ENCODE assay signal across 8 cellular contexts in genomic region chr1:27418326-27418761, GRCh38. TPM values are rescaled to one million over a fixed set of nuclear protein-coding genes. Genes with fewer than 3 reads are reported as not detected.
DNase-seq lines count a peak whose midpoint lies in the region; ATAC-seq and TF ChIP-seq lines count a peak whose summit lies in the region.

No MANE protein-coding gene starts in this region.

- H3K4me3 Mint-ChIP-seq in T-helper 2 cell treated with Interferon-gamma antibody and Interleukin-4, amounts not matched to agents 5 μg/mL and 100 μg/mL, for 36 hours = peak overlapping the region; percentile 45

- H3K27ac ChIP-seq in duodenal mucosa (ENCODE audit: low read depth, low read length) (peak overlapping the region; percentile 53), mesodermal cell (ENCODE audit: low read depth, low read length, severe bottlenecking) (peak overlapping the region; percentile 93)

- peaks cover 45% of the 10 kb centered on the region for H3K4me1 Mint-ChIP-seq in T-helper 2 cell treated with Interferon-gamma antibody and Interleukin-4, amounts not matched to agents 5 μg/mL and 100 μg/mL, for 36 hours (ENCODE audit: low read depth)

- H3K4me3 ChIP-seq in GM06990 (replicated peaks; ENCODE audit: low read depth, low read length) (no peak overlapping the region), duodenal mucosa (ENCODE audit: low read depth in 1 of 2, low read length in 2 of 2) (no peak overlapping the region), mesodermal cell (ENCODE audit: extremely low read depth, insufficient read depth, low read length, poor library complexity, severe bottlenecking) (no peak overlapping the region)

- H3K36me3 ChIP-seq in GM06990 (ENCODE audit: control insufficient read depth, insufficient read depth, low read length) (peaks cover 5% of the 10 kb centered on the region), duodenal mucosa (ENCODE audit: control insufficient read depth in 1 of 2, insufficient read depth in 2 of 2, low read length in 2 of 2) (peaks cover 30 to 59% of the 10 kb centered on the region in 2 donors), mesodermal cell (ENCODE audit: control insufficient read depth, insufficient read depth, low read length) (peaks cover 54% of the 10 kb centered on the region)

- peaks cover 10 to 21% of the 10 kb centered on the region in 2 donors for H3K4me1 ChIP-seq in duodenal mucosa (ENCODE audit: control insufficient read depth in 1 of 2, insufficient read depth in 2 of 2, low read length in 2 of 2)
- peaks cover 21% of the 10 kb centered on the region for H3K4me1 ChIP-seq in mesodermal cell (ENCODE audit: control insufficient read depth, insufficient read depth, low read length, poor library complexity, severe bottlenecking)

- peaks cover 51% of the 10 kb centered on the region for H3K36me3 Mint-ChIP-seq in T-helper 2 cell treated with Interferon-gamma antibody and Interleukin-4, amounts not matched to agents 5 μg/mL and 100 μg/mL, for 36 hours (ENCODE audit: low read depth)

- 27 to 39% methylated on average over 6 of the region's 8 CpGs for WGBS in mesodermal cell (ENCODE audit: insufficient coverage in 2 of 2), 2 experiments

- TF ChIP-seq CTCF in GM06990 (IDR thresholded peaks at IDR 0.05; ENCODE audit: insufficient read depth, low read length, poor library complexity, severe bottlenecking) = no peak

- H3K9ac ChIP-seq in duodenal mucosa (ENCODE audit: low read depth in 1 of 2, low read length in 2 of 2) = peak overlapping the region in 1 of 2 donors; percentile 25

- ATAC-seq in HG02763 (IDR thresholded peaks at IDR 0.05; ENCODE audit: unreplicated experiment) (peak; percentile 75), HG03354 (IDR thresholded peaks at IDR 0.05; ENCODE audit: poor library complexity, severe bottlenecking, unreplicated experiment) (no peak)
- ATAC-seq in stimulated activated naive CD8-positive, alpha-beta T cell treated with anti-CD3 and anti-CD28 coated beads, Interleukin-15, Interleukin-2, amounts not matched to agents 100 U/mL and 50 U/mL, for 24 hours = peak; percentile 91

- no peaks in the 10 kb centered on the region for H3K27me3 Mint-ChIP-seq in T-helper 2 cell treated with Interferon-gamma antibody and Interleukin-4, amounts not matched to agents 5 μg/mL and 100 μg/mL, for 36 hours (ENCODE audit: low read depth)

- H3K9me3 ChIP-seq in duodenal mucosa (ENCODE audit: control insufficient read depth in 1 of 2, low read length in 2 of 2) (no peaks in the 10 kb centered on the region), mesodermal cell (ENCODE audit: control insufficient read depth, low read length) (no peaks in the 10 kb centered on the region)

- H3K27me3 ChIP-seq in GM06990 (replicated peaks; ENCODE audit: control insufficient read depth, insufficient read depth, low read length) = no peaks in the 10 kb centered on the region
- H3K27me3 ChIP-seq in duodenal mucosa (ENCODE audit: control insufficient read depth in 1 of 2, insufficient read depth in 2 of 2, low read length in 2 of 2) = no peaks in the 10 kb centered on the region

- peak overlapping the region; percentile 76 for H3K27ac Mint-ChIP-seq in T-helper 2 cell treated with Interferon-gamma antibody and Interleukin-4, amounts not matched to agents 5 μg/mL and 100 μg/mL, for 36 hours

- DNase-seq in GM06990 (ENCODE audit: extremely low read depth, insufficient read length) (peak; percentile 63), NAMALWA (ENCODE audit: low spot score) (no peak)
- peak; percentile 83 for DNase-seq in T-helper 2 cell treated with Interferon-gamma antibody and Interleukin-4, amounts not matched to agents 5 μg/mL and 100 μg/mL, for 36 hours (ENCODE audit: low spot score)
- DNase-seq in stimulated activated naive CD8-positive, alpha-beta T cell treated with anti-CD3 and anti-CD28 coated beads, Interleukin-15, Interleukin-2, amounts not matched to agents 100 U/mL and 50 U/mL, for 24 hours = peak; percentile 66

- no peaks in the 10 kb centered on the region for H3K9me3 Mint-ChIP-seq in T-helper 2 cell treated with Interferon-gamma antibody and Interleukin-4, amounts not matched to agents 5 μg/mL and 100 μg/mL, for 36 hours

RNA-seq across cellular contexts. Expression of gene GPR3, which starts 25.9 kb away (rescaled TPM):
- polyA plus RNA-seq in mesodermal cell (2013, experiment 1 of 2) = 6.0 TPM
- polyA plus RNA-seq in mesodermal cell (2013, experiment 2 of 2) = 6.1 TPM

RNA-seq across cellular contexts. Expression of gene CD164L2, which starts 35.2 kb away (rescaled TPM):
- polyA plus RNA-seq in mesodermal cell (2013, experiment 1 of 2) = 3.1 TPM
- 1.2 TPM for polyA plus RNA-seq in mesodermal cell (2013, experiment 2 of 2)

RNA-seq across cellular contexts. Expression of gene FCN3, which starts 43.7 kb away (rescaled TPM):
- 131 TPM for polyA plus RNA-seq in mesodermal cell (2013, experiment 1 of 2)
- 74.3 TPM for polyA plus RNA-seq in mesodermal cell (2013, experiment 2 of 2)

RNA-seq across cellular contexts. Expression of gene MAP3K6, which starts 51.6 kb away (rescaled TPM):
- 26.4 TPM for polyA plus RNA-seq in mesodermal cell (2013, experiment 1 of 2)
- 19.3 TPM for polyA plus RNA-seq in mesodermal cell (2013, experiment 2 of 2)
